Comparison of ENCODE assay signal across 8 cellular contexts in the genomic region with DNA sequence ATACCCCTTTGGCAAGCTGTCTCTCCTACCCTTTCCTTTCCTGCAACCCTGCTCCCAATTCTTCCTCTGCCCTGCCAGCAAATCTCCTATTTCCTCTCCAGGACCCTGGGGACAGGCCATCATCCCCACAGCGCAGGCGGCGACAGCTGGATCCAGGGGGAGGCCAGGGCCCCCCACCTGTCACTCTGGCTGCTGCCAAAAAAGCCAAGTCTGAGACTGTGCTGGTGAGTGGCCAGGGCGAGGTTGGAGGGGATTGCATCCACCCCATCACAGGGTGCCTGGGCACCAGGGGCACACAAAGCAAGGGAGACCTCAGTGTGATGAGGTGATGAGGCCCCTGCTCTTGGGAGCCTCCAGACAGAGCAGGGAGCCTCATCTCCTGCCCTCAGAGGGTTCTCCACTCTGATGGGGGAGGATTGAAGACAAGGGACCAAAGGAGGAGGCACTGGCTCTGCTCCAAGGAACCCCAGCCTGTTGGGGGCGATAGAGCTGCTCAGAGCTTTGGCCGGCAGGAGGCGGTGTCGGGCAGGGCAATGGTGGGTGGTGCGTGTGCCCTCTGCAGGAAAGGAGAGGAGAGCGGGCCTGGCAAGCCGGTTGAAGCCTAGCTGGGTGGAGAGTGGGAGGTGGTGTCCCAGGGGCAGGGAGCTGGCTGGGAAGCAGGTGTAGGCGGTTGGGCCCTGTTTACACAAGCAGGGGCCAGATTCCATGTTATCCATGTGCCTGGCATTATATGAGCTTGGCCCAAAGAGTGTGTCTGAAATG. TPM values are rescaled to one million over a fixed set of nuclear protein-coding genes. Genes with fewer than 3 reads are reported as not detected.
A peak's percentile ranks its signal among the peaks of the same experiment; 100 is the strongest.
DNase-seq lines count a peak whose midpoint lies in the region; ATAC-seq and TF ChIP-seq lines count a peak whose summit lies in the region.

No MANE protein-coding gene starts in this region.

- H3K27ac Mint-ChIP-seq in activated T-helper 17 cell treated with anti-CD3 and anti-CD28 coated beads, Interleukin-2, amount 50 U/mL, for 72 hours: no peak overlapping the region
- peak overlapping the region in 2 of 10 donors; percentile 6 to 85 for H3K27ac Mint-ChIP-seq in naive thymus-derived CD8-positive, alpha-beta T cell

- 0 out of 2 replicates have a peak, but pooled peaks have one; percentile 14 for TF ChIP-seq CTCF in KMS-11 (conservative IDR thresholded peaks at IDR 0.05; ENCODE audit: low read depth, low read length)
- peak; percentile 78 for TF ChIP-seq CTCF in kidney epithelial cell (IDR thresholded peaks at IDR 0.05; ENCODE audit: insufficient read depth, low read length, poor library complexity, severe bottlenecking)

- H3K36me3 ChIP-seq in KMS-11 (ENCODE audit: insufficient read depth): no peaks in the 10 kb centered on the region
- peaks cover 26% of the 10 kb centered on the region for H3K36me3 ChIP-seq in kidney epithelial cell (ENCODE audit: control insufficient read depth, insufficient read depth, low read length)

- no peaks in the 10 kb centered on the region for H3K36me3 Mint-ChIP-seq in activated T-helper 17 cell treated with anti-CD3 and anti-CD28 coated beads, Interleukin-2, amount 50 U/mL, for 72 hours (ENCODE audit: low read depth)
- peaks cover 0 to 7% (median 2%) of the 10 kb centered on the region in 3 donors for H3K36me3 Mint-ChIP-seq in naive thymus-derived CD8-positive, alpha-beta T cell

- H2AFZ ChIP-seq in KMS-11 (ENCODE audit: low read depth): no peak overlapping the region

- no peaks in the 10 kb centered on the region for H3K27me3 ChIP-seq in KMS-11 (ENCODE audit: insufficient read depth, low read depth)
- no peaks in the 10 kb centered on the region for H3K27me3 ChIP-seq in kidney epithelial cell (ENCODE audit: control insufficient read depth, insufficient read depth, low read length)

- H3K4me3 ChIP-seq in KMS-11 (IDR thresholded peaks at IDR 0.05; ENCODE audit: insufficient read depth, low read depth, low read length) (no peak overlapping the region), kidney epithelial cell (ENCODE audit: low read depth, low read length) (no peak overlapping the region)

- peaks cover 26% of the 10 kb centered on the region for H3K4me1 ChIP-seq in KMS-11 (ENCODE audit: low read depth, poor library complexity, severe bottlenecking)

- no peaks in the 10 kb centered on the region for H3K27me3 Mint-ChIP-seq in activated T-helper 17 cell treated with anti-CD3 and anti-CD28 coated beads, Interleukin-2, amount 50 U/mL, for 72 hours
- H3K27me3 Mint-ChIP-seq in naive thymus-derived CD8-positive, alpha-beta T cell: no peaks in the 10 kb centered on the region

- POLR2A ChIA-PET in naive thymus-derived CD8-positive, alpha-beta T cell (lab: Charles Lee): interaction anchor here (1.2 kb wide), 1 partner anchor 16 kb away, joined by 3 read pairs; no protein-coding TSS in a partner anchor

- peak; percentile 14 for DNase-seq in COLO668 (lab: John Stamatoyannopoulos, UW; ENCODE audit: unreplicated experiment)
- no peak for DNase-seq in kidney epithelial cell (ENCODE audit: low read depth)
- no peak for DNase-seq in naive thymus-derived CD8-positive, alpha-beta T cell
- no peak for DNase-seq in NCI-H748 treated with DMSO at 0.1 percent for 48 hours (lab: John Stamatoyannopoulos, UW)
- DNase-seq in NCI-H1417 treated with DMSO at 0.1 percent for 48 hours (lab: John Stamatoyannopoulos, UW): no peak
- no peak for DNase-seq in inferior parietal cortex (ENCODE audit: extremely low spot score)

- no peaks in the 10 kb centered on the region for H3K4me1 Mint-ChIP-seq in activated T-helper 17 cell treated with anti-CD3 and anti-CD28 coated beads, Interleukin-2, amount 50 U/mL, for 72 hours
- H3K4me1 Mint-ChIP-seq in naive thymus-derived CD8-positive, alpha-beta T cell: peaks cover 0 to 2% (median 0%) of the 10 kb centered on the region in 4 donors

- H4K20me1 ChIP-seq in KMS-11 (ENCODE audit: insufficient read depth): no peaks in the 10 kb centered on the region

- no peak overlapping the region for H3K27ac ChIP-seq in KMS-11

- no peaks in the 10 kb centered on the region for H3K79me2 ChIP-seq in KMS-11 (ENCODE audit: insufficient read depth, low read depth)

- no peak overlapping the region for H3K9ac ChIP-seq in KMS-11

- H3K4me3 Mint-ChIP-seq in activated T-helper 17 cell treated with anti-CD3 and anti-CD28 coated beads, Interleukin-2, amount 50 U/mL, for 72 hours: no peak overlapping the region
- no peak overlapping the region for H3K4me3 Mint-ChIP-seq in naive thymus-derived CD8-positive, alpha-beta T cell

- H3K4me2 ChIP-seq in KMS-11: no peak overlapping the region; the same call in 1 of the 2 replicates

- peak; percentile 60 for ATAC-seq in activated T-helper 17 cell treated with anti-CD3 and anti-CD28 coated beads, Interleukin-2, amount 50 U/mL, for 72 hours (replicated peaks)
- ATAC-seq in naive thymus-derived CD8-positive, alpha-beta T cell: no peak

- H3K9me3 Mint-ChIP-seq in activated T-helper 17 cell treated with anti-CD3 and anti-CD28 coated beads, Interleukin-2, amount 50 U/mL, for 72 hours: no peaks in the 10 kb centered on the region
- no peaks in the 10 kb centered on the region for H3K9me3 Mint-ChIP-seq in naive thymus-derived CD8-positive, alpha-beta T cell

RNA-seq across cellular contexts. Expression of a gene that starts 15.6 kb away (rescaled TPM):
- 10 to 100 TPM; 10.0 to 15.2 TPM for total RNA-seq in activated T-helper 17 cell treated with anti-CD3 and anti-CD28 coated beads, Interleukin-2, amount 50 U/mL, for 72 hours
- total RNA-seq in kidney epithelial cell: 12.7 and 14.5 TPM in 2 replicates
- 10 to 100 TPM; 44.4 to 45.3 TPM for total RNA-seq in naive thymus-derived CD8-positive, alpha-beta T cell
- polyA plus RNA-seq in naive thymus-derived CD8-positive, alpha-beta T cell: 10 to 100 TPM; 27.9 to 47.4 (median 40.4) TPM

RNA-seq across cellular contexts. Expression of a gene that starts 23.6 kb away (rescaled TPM):
- total RNA-seq in activated T-helper 17 cell treated with anti-CD3 and anti-CD28 coated beads, Interleukin-2, amount 50 U/mL, for 72 hours: 10 to 100 TPM in 1 of 2 donors, 1 to 10 TPM in 1; 5.3 to 22.2 TPM
- 1,029 and 1,224 TPM in 2 replicates for total RNA-seq in kidney epithelial cell
- 1 to 10 TPM; 8.0 to 8.5 TPM for total RNA-seq in naive thymus-derived CD8-positive, alpha-beta T cell
- 1 to 10 TPM in 2 of 3 donors, under 1 TPM in 1; 0.40 to 1.5 (median 1.4) TPM for polyA plus RNA-seq in naive thymus-derived CD8-positive, alpha-beta T cell

RNA-seq across cellular contexts. Expression of a gene that starts 50.4 kb away (rescaled TPM):
- 1 to 10 TPM in 1 of 2 donors, under 1 TPM in 1; 0.84 to 6.9 TPM for total RNA-seq in activated T-helper 17 cell treated with anti-CD3 and anti-CD28 coated beads, Interleukin-2, amount 50 U/mL, for 72 hours
- 13.3 and 14.7 TPM in 2 replicates for total RNA-seq in kidney epithelial cell
- total RNA-seq in naive thymus-derived CD8-positive, alpha-beta T cell: under 1 TPM in 1 of 2 experiments, not detected in 1; 0.30 TPM
- not detected for polyA plus RNA-seq in naive thymus-derived CD8-positive, alpha-beta T cell

Comparison
In these comparisons a context has a peak if more than half of its experiments do, and no peak if none do; other contexts are left out.
1. RNA of a gene that starts 23.6 kb away (total RNA-seq): 1,029 to 1,224 TPM in kidney epithelial cell; 5.3 to 22.2 TPM in activated T-helper 17 cell treated with anti-CD3 and anti-CD28 coated beads, Interleukin-2, amount 50 U/mL, for 72 hours and 8.0 to 8.5 TPM in naive thymus-derived CD8-positive, alpha-beta T cell; every median in the first group is over 10 times any median in the second.